Comparison of ENCODE assay signal across 26 cellular contexts in the genomic region with DNA sequence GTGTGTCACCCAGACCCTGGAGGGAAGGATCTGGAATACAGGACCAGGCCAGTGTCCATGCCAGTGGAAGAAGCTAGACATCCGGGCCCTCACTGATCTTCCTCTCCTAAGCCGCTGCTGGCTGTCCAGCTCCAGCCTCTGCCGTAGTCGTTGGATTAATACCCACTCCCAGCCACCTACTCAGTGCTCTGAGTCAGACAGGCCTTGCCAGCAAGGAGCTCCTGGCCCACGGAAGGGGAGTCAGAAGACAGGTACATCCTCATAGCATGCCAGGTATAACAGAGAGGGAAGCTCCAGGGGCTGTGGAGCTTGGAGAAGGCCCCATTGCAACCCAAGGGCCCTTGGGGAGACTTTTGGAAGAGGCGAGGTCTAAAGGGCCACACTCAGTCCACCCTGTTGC.
"Had no signal": no experiment of that assay in that cellular context is flagged by ENCODE, and none has a peak within 500 bp of the region (broad histone marks: within the 10 kb centered on the region; RNA-seq: fewer than 3 reads in every experiment).

No MANE protein-coding gene starts in this region.

- FAIRE-seq: endothelial cell of umbilical vein, frontal cortex had no signal

- H3K36me3 Mint-ChIP-seq: activated naive CD8-positive, alpha-beta T cell treated with anti-CD3 and anti-CD28 coated beads, Interleukin-2, amount 10 ng/mL, durations not matched to agents 7 days and 5 days had no signal

- H3K4me3 Mint-ChIP-seq: activated B cell treated with CpG ODN at 0.5 μM for 24 hours; activated naive CD4-positive, alpha-beta T cell treated with anti-CD3 and anti-CD28 coated beads for 36 hours; activated naive CD8-positive, alpha-beta T cell treated with anti-CD3 and anti-CD28 coated beads, Interleukin-2, amount 10 ng/mL, durations not matched to agents 7 days and 5 days; brain; effector memory CD8-positive, alpha-beta T cell; nephron; T-helper 17 cell had no signal

- ATAC-seq: effector memory CD8-positive, alpha-beta T cell; left lung; T-helper 17 cell had no signal

- H3K36me3 ChIP-seq: ovary, prostate gland had no signal

- H3K27ac Mint-ChIP-seq: activated B cell treated with CpG ODN at 0.5 μM for 24 hours; activated naive CD4-positive, alpha-beta T cell treated with anti-CD3 and anti-CD28 coated beads for 36 hours; activated naive CD8-positive, alpha-beta T cell treated with anti-CD3 and anti-CD28 coated beads, Interleukin-2, amount 10 ng/mL, durations not matched to agents 7 days and 5 days; effector memory CD8-positive, alpha-beta T cell; nephron; T-helper 17 cell had no signal

- DNase-seq: activated B cell treated with CpG ODN at 0.5 μM for 24 hours; activated CD4-positive, alpha-beta T cell treated with anti-CD3 and anti-CD28 coated beads, Interleukin-2, amount 50 U/mL, for 1 hour; activated effector memory CD4-positive, alpha-beta T cell treated with Interleukin-2 at 50 U/mL for 16 hours; activated naive CD4-positive, alpha-beta T cell treated with anti-CD3 and anti-CD28 coated beads for 36 hours; activated naive CD8-positive, alpha-beta T cell treated with anti-CD3 and anti-CD28 coated beads, Interleukin-2, amount 10 ng/mL, durations not matched to agents 7 days and 5 days; activated T-cell treated with anti-CD3 and anti-CD28 coated beads for 4 hours; cortex of kidney; effector memory CD8-positive, alpha-beta T cell; left lung; ovary; retina; stimulated activated CD4-positive, alpha-beta T cell treated with anti-CD3 and anti-CD28 coated beads, Interleukin-2, amount 100 ng/mL, for 48 hours; stimulated activated naive CD4-positive, alpha-beta T cell treated with Interleukin-2 at 50 U/mL for 16 hours; T-helper 17 cell; upper lobe of left lung had no signal

- H3K9me3 ChIP-seq: ascending aorta, esophagus muscularis mucosa, left lung, neutrophil, ovary, prostate gland, thoracic aorta, upper lobe of left lung, vagina had no signal

- H3K4me1 Mint-ChIP-seq: activated B cell treated with CpG ODN at 0.5 μM for 24 hours; activated naive CD8-positive, alpha-beta T cell treated with anti-CD3 and anti-CD28 coated beads, Interleukin-2, amount 10 ng/mL, durations not matched to agents 7 days and 5 days had no signal

- H3K4me3 ChIP-seq: ascending aorta, esophagus muscularis mucosa, left lung, lung, ovary, prostate gland, thoracic aorta, upper lobe of left lung, vagina had no signal

- H3K27ac ChIP-seq: ascending aorta, esophagus muscularis mucosa, left lung, neutrophil, ovary, prostate gland, thoracic aorta, upper lobe of left lung, vagina had no signal

- H3K27me3 Mint-ChIP-seq: activated B cell treated with CpG ODN at 0.5 μM for 24 hours; activated naive CD8-positive, alpha-beta T cell treated with anti-CD3 and anti-CD28 coated beads, Interleukin-2, amount 10 ng/mL, durations not matched to agents 7 days and 5 days; brain; effector memory CD8-positive, alpha-beta T cell; T-helper 17 cell had no signal

- H3K27me3 ChIP-seq: ascending aorta, esophagus muscularis mucosa, left lung, neutrophil, ovary, upper lobe of left lung, vagina had no signal

- H3K4me1 ChIP-seq: ascending aorta, prostate gland had no signal

- H3K9me3 Mint-ChIP-seq: activated B cell treated with CpG ODN at 0.5 μM for 24 hours; activated naive CD4-positive, alpha-beta T cell treated with anti-CD3 and anti-CD28 coated beads for 36 hours; activated naive CD8-positive, alpha-beta T cell treated with anti-CD3 and anti-CD28 coated beads, Interleukin-2, amount 10 ng/mL, durations not matched to agents 7 days and 5 days; brain; effector memory CD8-positive, alpha-beta T cell; nephron had no signal
